Comparison of ENCODE assay signal across 9 cellular contexts in genomic region chr12:124422142-124422569, GRCh38.
DNase-seq lines count a peak whose midpoint lies in the region; ATAC-seq and TF ChIP-seq lines count a peak whose summit lies in the region.
"Had no signal": no experiment of that assay in that cellular context is flagged by ENCODE, and none has a peak within 500 bp of the region (broad histone marks: within the 10 kb centered on the region; RNA-seq: fewer than 3 reads in every experiment).

No MANE protein-coding gene starts in this region.

- DNase-seq in HS-5 (ENCODE audit: low read depth) (peak; percentile 8), T1000 (lab: John Stamatoyannopoulos, UW) (peak; percentile 45), iPS-NIHi7 (ENCODE audit: extremely low spot score) (peak; percentile 67), testis (no peak), NCI-H1048 (lab: John Stamatoyannopoulos, UW) (no peak)
- DNase-seq: NCI-H774 had no signal

- no peaks in the 10 kb centered on the region for H3K9me3 ChIP-seq in testis

- peak overlapping the region; percentile 36 to 52 for H3K27ac ChIP-seq in testis

- no peak for TF ChIP-seq POLR2A in testis (IDR thresholded peaks at IDR 0.05)

- no peak overlapping the region for H3K4me3 ChIP-seq in testis

- peaks cover 41% of the 10 kb centered on the region for H3K4me1 ChIP-seq in testis

- ATAC-seq in HG03139 (IDR thresholded peaks at IDR 0.05; ENCODE audit: unreplicated experiment) (no peak), HG03354 (IDR thresholded peaks at IDR 0.05; ENCODE audit: poor library complexity, severe bottlenecking, unreplicated experiment) (no peak), HG03565 (IDR thresholded peaks at IDR 0.05; ENCODE audit: unreplicated experiment) (no peak)

- no peaks in the 10 kb centered on the region for H3K36me3 ChIP-seq in testis (ENCODE audit: low read depth, missing control alignments)

- intact Hi-C loops in testis (cut with DNase I; ENCODE audit: low total_unique reads): loop anchor here (10.0 kb wide), 1 partner anchor 47 kb away; no protein-coding TSS in a partner anchor

- no peaks in the 10 kb centered on the region for H3K27me3 ChIP-seq in testis

- WGBS in testis, 2 donors: 52 to 55% methylated on average over 16 of the region's 16 CpGs

- no peak for TF ChIP-seq CTCF in testis (IDR thresholded peaks at IDR 0.05)

Comparison
In these comparisons a context has a peak if more than half of its experiments do, and no peak if none do; other contexts are left out.
1. DNase-seq: peak in HS-5 (single experiment), T1000 (single experiment) and iPS-NIHi7 (single experiment); none in testis (single experiment) and NCI-H1048 (single experiment).